In the genomic region with DNA sequence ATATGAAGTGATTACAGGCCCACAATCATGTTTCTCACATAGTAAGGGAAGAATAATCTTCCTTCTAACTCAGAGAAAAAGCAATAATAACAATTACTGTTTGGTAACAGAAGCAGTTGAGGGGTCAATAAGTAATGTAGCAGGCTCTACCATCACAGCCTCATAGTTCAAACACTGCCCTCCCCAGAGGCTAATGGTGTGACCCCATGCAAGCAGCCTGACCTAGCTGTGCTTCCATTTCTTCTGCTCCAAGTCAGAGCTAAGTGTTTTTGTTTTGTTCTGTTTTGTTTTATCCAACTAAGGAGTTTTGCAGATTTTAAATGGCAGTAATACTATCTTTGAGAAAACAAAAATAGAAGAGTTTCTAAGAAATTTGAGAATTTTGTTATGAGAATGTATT, we compare ENCODE assay signal across 1 cellular context.
TF ChIP-seq lines count a peak whose summit lies in the region.

No MANE protein-coding gene starts in this region.

TF ChIP-seq in H1, 55 proteins besides CTCF, POLR2A, EP300 and RAD21:
- TF ChIP-seq CHD2 (IDR thresholded peaks at IDR 0.05; ENCODE audit: low read length) (no peak), EGR1 (IDR thresholded peaks at IDR 0.05; ENCODE audit: borderline replicate concordance, low read depth, low read length) (no peak), CBX5 (IDR thresholded peaks at IDR 0.05; ENCODE audit: low read depth, low read length) (no peak), KDM4A (IDR thresholded peaks at IDR 0.05; ENCODE audit: low read depth, low read length, severe bottlenecking) (no peak), TAF7 (optimal IDR thresholded peaks at IDR 0.05; ENCODE audit: borderline replicate concordance, low read depth, low read length) (no peak), SP1 (IDR thresholded peaks at IDR 0.05; ENCODE audit: low read depth, low read length) (no peak), ASH2L (IDR thresholded peaks at IDR 0.05; ENCODE audit: low read length) (no peak), RNF2 (IDR thresholded peaks at IDR 0.05; ENCODE audit: borderline replicate concordance, low read depth, low read length, missing control alignments, poor library complexity, severe bottlenecking) (no peak), CBX8 (IDR thresholded peaks at IDR 0.05; ENCODE audit: borderline replicate concordance, low read depth, low read length) (no peak), SIX5 (IDR thresholded peaks at IDR 0.05; ENCODE audit: low read depth, low read length) (no peak), TEAD4 (IDR thresholded peaks at IDR 0.05; ENCODE audit: low read depth, low read length) (no peak), HDAC2 (IDR thresholded peaks at IDR 0.05; ENCODE audit: borderline replicate concordance in 1 of 2, low read depth in 2 of 2, low read length in 2 of 2) (no peak), BRCA1 (IDR thresholded peaks at IDR 0.05; ENCODE audit: low read depth, low read length) (no peak), TBP (IDR thresholded peaks at IDR 0.05; ENCODE audit: low read depth, low read length) (no peak), SRF (IDR thresholded peaks at IDR 0.05; ENCODE audit: low read depth, low read length) (no peak), CTBP2 (IDR thresholded peaks at IDR 0.05; ENCODE audit: borderline replicate concordance, insufficient read depth, insufficient read length, low read length) (no peak)
- TF ChIP-seq, protein P1, sequence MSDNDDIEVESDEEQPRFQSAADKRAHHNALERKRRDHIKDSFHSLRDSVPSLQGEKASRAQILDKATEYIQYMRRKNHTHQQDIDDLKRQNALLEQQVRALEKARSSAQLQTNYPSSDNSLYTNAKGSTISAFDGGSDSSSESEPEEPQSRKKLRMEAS (IDR thresholded peaks at IDR 0.05): no peak
- TF ChIP-seq, protein P2, sequence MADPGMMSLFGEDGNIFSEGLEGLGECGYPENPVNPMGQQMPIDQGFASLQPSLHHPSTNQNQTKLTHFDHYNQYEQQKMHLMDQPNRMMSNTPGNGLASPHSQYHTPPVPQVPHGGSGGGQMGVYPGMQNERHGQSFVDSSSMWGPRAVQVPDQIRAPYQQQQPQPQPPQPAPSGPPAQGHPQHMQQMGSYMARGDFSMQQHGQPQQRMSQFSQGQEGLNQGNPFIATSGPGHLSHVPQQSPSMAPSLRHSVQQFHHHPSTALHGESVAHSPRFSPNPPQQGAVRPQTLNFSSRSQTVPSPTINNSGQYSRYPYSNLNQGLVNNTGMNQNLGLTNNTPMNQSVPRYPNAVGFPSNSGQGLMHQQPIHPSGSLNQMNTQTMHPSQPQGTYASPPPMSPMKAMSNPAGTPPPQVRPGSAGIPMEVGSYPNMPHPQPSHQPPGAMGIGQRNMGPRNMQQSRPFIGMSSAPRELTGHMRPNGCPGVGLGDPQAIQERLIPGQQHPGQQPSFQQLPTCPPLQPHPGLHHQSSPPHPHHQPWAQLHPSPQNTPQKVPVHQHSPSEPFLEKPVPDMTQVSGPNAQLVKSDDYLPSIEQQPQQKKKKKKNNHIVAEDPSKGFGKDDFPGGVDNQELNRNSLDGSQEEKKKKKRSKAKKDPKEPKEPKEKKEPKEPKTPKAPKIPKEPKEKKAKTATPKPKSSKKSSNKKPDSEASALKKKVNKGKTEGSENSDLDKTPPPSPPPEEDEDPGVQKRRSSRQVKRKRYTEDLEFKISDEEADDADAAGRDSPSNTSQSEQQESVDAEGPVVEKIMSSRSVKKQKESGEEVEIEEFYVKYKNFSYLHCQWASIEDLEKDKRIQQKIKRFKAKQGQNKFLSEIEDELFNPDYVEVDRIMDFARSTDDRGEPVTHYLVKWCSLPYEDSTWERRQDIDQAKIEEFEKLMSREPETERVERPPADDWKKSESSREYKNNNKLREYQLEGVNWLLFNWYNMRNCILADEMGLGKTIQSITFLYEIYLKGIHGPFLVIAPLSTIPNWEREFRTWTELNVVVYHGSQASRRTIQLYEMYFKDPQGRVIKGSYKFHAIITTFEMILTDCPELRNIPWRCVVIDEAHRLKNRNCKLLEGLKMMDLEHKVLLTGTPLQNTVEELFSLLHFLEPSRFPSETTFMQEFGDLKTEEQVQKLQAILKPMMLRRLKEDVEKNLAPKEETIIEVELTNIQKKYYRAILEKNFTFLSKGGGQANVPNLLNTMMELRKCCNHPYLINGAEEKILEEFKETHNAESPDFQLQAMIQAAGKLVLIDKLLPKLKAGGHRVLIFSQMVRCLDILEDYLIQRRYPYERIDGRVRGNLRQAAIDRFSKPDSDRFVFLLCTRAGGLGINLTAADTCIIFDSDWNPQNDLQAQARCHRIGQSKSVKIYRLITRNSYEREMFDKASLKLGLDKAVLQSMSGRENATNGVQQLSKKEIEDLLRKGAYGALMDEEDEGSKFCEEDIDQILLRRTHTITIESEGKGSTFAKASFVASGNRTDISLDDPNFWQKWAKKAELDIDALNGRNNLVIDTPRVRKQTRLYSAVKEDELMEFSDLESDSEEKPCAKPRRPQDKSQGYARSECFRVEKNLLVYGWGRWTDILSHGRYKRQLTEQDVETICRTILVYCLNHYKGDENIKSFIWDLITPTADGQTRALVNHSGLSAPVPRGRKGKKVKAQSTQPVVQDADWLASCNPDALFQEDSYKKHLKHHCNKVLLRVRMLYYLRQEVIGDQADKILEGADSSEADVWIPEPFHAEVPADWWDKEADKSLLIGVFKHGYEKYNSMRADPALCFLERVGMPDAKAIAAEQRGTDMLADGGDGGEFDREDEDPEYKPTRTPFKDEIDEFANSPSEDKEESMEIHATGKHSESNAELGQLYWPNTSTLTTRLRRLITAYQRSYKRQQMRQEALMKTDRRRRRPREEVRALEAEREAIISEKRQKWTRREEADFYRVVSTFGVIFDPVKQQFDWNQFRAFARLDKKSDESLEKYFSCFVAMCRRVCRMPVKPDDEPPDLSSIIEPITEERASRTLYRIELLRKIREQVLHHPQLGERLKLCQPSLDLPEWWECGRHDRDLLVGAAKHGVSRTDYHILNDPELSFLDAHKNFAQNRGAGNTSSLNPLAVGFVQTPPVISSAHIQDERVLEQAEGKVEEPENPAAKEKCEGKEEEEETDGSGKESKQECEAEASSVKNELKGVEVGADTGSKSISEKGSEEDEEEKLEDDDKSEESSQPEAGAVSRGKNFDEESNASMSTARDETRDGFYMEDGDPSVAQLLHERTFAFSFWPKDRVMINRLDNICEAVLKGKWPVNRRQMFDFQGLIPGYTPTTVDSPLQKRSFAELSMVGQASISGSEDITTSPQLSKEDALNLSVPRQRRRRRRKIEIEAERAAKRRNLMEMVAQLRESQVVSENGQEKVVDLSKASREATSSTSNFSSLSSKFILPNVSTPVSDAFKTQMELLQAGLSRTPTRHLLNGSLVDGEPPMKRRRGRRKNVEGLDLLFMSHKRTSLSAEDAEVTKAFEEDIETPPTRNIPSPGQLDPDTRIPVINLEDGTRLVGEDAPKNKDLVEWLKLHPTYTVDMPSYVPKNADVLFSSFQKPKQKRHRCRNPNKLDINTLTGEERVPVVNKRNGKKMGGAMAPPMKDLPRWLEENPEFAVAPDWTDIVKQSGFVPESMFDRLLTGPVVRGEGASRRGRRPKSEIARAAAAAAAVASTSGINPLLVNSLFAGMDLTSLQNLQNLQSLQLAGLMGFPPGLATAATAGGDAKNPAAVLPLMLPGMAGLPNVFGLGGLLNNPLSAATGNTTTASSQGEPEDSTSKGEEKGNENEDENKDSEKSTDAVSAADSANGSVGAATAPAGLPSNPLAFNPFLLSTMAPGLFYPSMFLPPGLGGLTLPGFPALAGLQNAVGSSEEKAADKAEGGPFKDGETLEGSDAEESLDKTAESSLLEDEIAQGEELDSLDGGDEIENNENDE (IDR thresholded peaks at IDR 0.05; ENCODE audit: insufficient replicate concordance, low read length): no peak
- TF ChIP-seq, protein P3, sequence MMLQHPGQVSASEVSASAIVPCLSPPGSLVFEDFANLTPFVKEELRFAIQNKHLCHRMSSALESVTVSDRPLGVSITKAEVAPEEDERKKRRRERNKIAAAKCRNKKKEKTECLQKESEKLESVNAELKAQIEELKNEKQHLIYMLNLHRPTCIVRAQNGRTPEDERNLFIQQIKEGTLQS (IDR thresholded peaks at IDR 0.05; ENCODE audit: insufficient read depth, low read depth, low read length): no peak
- TF ChIP-seq, protein P4, sequence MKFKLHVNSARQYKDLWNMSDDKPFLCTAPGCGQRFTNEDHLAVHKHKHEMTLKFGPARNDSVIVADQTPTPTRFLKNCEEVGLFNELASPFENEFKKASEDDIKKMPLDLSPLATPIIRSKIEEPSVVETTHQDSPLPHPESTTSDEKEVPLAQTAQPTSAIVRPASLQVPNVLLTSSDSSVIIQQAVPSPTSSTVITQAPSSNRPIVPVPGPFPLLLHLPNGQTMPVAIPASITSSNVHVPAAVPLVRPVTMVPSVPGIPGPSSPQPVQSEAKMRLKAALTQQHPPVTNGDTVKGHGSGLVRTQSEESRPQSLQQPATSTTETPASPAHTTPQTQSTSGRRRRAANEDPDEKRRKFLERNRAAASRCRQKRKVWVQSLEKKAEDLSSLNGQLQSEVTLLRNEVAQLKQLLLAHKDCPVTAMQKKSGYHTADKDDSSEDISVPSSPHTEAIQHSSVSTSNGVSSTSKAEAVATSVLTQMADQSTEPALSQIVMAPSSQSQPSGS (IDR thresholded peaks at IDR 0.05; ENCODE audit: low read length): no peak
